ENCODE assay signal across 2 cellular contexts in genomic region chr1:51139474-51139873, GRCh38.
TF ChIP-seq lines count a peak whose summit lies in the region.

No MANE protein-coding gene starts in this region.

TF ChIP-seq in HCT116, 20 proteins besides CTCF, POLR2A, EP300 and RAD21:
- TF ChIP-seq ZNF274 (IDR thresholded peaks at IDR 0.05; ENCODE audit: low read depth, low read length) (no peak), FOSL1 (IDR thresholded peaks at IDR 0.05; ENCODE audit: low read depth) (no peak), CEBPB (IDR thresholded peaks at IDR 0.05; ENCODE audit: low read depth) (no peak), REST (IDR thresholded peaks at IDR 0.05; ENCODE audit: low read depth) (no peak), MAX (IDR thresholded peaks at IDR 0.05) (no peak), EZH2 (IDR thresholded peaks at IDR 0.05) (no peak), ATF3 (IDR thresholded peaks at IDR 0.05) (no peak), JUND (IDR thresholded peaks at IDR 0.05) (no peak), ZFX (IDR thresholded peaks at IDR 0.05) (no peak), YY1 (IDR thresholded peaks at IDR 0.05; ENCODE audit: extremely low read depth, insufficient replicate concordance, low read depth, low read length) (no peak), ZBTB33 (IDR thresholded peaks at IDR 0.05; ENCODE audit: extremely low read depth, insufficient replicate concordance, low read length) (no peak), ELF1 (IDR thresholded peaks at IDR 0.05; ENCODE audit: borderline replicate concordance, low read depth) (no peak), EGR1 (IDR thresholded peaks at IDR 0.05; ENCODE audit: low read depth) (no peak), SRF (IDR thresholded peaks at IDR 0.05; ENCODE audit: low read depth) (no peak), POLR2AphosphoS5 (IDR thresholded peaks at IDR 0.05; ENCODE audit: low read depth, low read length) (no peak), EZH2phosphoT487 (IDR thresholded peaks at IDR 0.05; ENCODE audit: borderline replicate concordance) (no peak), SIN3A (IDR thresholded peaks at IDR 0.05; ENCODE audit: low read depth) (no peak)

TF ChIP-seq in endothelial cell of umbilical vein, 7 proteins besides CTCF, POLR2A, EP300 and RAD21:
- TF ChIP-seq GATA2 (IDR thresholded peaks at IDR 0.05; ENCODE audit: insufficient read depth, insufficient read length, low read depth, low read length) (no peak), MYC (IDR thresholded peaks at IDR 0.05; ENCODE audit: low read depth, low read length) (no peak), JUN (IDR thresholded peaks at IDR 0.05; ENCODE audit: borderline replicate concordance, insufficient read depth, insufficient read length, low read depth) (no peak), FOS (IDR thresholded peaks at IDR 0.05; ENCODE audit: borderline replicate concordance, insufficient read depth, low read length) (no peak), EZH2 (IDR thresholded peaks at IDR 0.05; ENCODE audit: borderline replicate concordance, low read depth, low read length, severe bottlenecking) (no peak), MAX (IDR thresholded peaks at IDR 0.05; ENCODE audit: insufficient read depth, insufficient read length) (no peak), POLR2AphosphoS5 (IDR thresholded peaks at IDR 0.05; ENCODE audit: insufficient read depth, low read depth, low read length) (no peak)
TF ChIP-seq in endothelial cell of umbilical vein: peak in this region for 0.
